Comparison of ENCODE assay signal across 1 cellular context in the genomic region with DNA sequence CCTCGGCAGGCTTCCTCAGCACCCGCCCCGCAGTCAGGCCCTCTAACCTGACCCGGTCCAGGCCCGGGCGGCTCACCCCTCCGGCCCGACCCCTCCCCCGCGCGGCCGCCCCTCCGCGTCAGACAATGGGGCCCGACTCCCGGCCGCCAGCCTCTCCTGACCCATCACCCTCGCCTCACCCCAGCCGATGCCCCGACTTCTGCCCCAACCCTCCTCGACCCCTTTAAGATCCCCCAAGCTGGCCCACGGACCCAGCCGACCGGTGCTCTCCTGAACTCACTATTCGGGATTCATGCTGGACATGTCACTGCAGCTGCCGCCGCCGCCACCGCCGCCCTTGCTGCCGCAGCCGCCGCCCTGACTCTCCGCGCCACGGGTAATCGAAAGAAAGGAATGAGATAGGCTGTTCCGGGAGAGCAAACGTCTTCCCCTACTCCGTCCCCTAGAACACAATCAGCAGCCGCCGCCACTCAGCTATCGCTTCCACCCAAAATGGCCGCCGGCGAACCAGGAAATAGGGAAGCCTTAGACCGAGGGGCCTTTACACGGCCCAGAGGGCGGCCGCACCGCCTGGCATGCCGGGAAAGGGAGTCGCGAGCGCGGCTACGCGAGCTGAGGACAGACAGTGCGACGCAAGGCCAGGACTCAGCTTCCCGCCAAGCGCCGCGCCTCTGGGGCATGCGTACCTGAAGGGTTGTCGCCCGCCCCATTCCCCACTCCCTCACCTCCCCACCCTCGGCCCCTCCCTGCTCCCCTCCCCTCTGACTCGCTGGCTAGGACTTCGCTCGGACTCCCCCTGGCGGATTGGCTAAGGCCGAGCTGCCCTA.
TF ChIP-seq lines count a peak whose summit lies in the region.

A gene (minus strand): TSS at position 494 of the 827 bp plus-strand sequence. CDS start 191 bp downstream, at position 303.

TF ChIP-seq in SK-N-SH, 30 proteins besides CTCF, POLR2A, EP300 and RAD21 (continued from another document):
- TF ChIP-seq MXI1 (IDR thresholded peaks at IDR 0.05; ENCODE audit: low read depth, low read length) = peak; percentile 55
- TF ChIP-seq NFIC (IDR thresholded peaks at IDR 0.05; ENCODE audit: borderline replicate concordance) = no peak
- TF ChIP-seq RXRA (IDR thresholded peaks at IDR 0.05; ENCODE audit: borderline replicate concordance, low read depth) = no peak
- TF ChIP-seq CHD2 (IDR thresholded peaks at IDR 0.05; ENCODE audit: low read length, partially characterized antibody) = peak; percentile 77
- TF ChIP-seq FOXJ3 (CRISPR knock-in tag; IDR thresholded peaks at IDR 0.05) = no peak
- TF ChIP-seq, protein P1, sequence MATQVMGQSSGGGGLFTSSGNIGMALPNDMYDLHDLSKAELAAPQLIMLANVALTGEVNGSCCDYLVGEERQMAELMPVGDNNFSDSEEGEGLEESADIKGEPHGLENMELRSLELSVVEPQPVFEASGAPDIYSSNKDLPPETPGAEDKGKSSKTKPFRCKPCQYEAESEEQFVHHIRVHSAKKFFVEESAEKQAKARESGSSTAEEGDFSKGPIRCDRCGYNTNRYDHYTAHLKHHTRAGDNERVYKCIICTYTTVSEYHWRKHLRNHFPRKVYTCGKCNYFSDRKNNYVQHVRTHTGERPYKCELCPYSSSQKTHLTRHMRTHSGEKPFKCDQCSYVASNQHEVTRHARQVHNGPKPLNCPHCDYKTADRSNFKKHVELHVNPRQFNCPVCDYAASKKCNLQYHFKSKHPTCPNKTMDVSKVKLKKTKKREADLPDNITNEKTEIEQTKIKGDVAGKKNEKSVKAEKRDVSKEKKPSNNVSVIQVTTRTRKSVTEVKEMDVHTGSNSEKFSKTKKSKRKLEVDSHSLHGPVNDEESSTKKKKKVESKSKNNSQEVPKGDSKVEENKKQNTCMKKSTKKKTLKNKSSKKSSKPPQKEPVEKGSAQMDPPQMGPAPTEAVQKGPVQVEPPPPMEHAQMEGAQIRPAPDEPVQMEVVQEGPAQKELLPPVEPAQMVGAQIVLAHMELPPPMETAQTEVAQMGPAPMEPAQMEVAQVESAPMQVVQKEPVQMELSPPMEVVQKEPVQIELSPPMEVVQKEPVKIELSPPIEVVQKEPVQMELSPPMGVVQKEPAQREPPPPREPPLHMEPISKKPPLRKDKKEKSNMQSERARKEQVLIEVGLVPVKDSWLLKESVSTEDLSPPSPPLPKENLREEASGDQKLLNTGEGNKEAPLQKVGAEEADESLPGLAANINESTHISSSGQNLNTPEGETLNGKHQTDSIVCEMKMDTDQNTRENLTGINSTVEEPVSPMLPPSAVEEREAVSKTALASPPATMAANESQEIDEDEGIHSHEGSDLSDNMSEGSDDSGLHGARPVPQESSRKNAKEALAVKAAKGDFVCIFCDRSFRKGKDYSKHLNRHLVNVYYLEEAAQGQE (IDR thresholded peaks at IDR 0.05; ENCODE audit: low read depth, low read length) = no peak
- TF ChIP-seq FOSL2 (IDR thresholded peaks at IDR 0.05; ENCODE audit: borderline replicate concordance, low read depth) = no peak
- no peak for TF ChIP-seq JUND (IDR thresholded peaks at IDR 0.05)
- peak; percentile 89 for TF ChIP-seq POLR2AphosphoS5 (IDR thresholded peaks at IDR 0.05; ENCODE audit: low read depth, low read length)
- TF ChIP-seq SMC3 (IDR thresholded peaks at IDR 0.05; ENCODE audit: low read depth, low read length) = no peak
- TF ChIP-seq, protein P2, sequence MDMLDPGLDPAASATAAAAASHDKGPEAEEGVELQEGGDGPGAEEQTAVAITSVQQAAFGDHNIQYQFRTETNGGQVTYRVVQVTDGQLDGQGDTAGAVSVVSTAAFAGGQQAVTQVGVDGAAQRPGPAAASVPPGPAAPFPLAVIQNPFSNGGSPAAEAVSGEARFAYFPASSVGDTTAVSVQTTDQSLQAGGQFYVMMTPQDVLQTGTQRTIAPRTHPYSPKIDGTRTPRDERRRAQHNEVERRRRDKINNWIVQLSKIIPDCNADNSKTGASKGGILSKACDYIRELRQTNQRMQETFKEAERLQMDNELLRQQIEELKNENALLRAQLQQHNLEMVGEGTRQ (IDR thresholded peaks at IDR 0.05; ENCODE audit: borderline replicate concordance, low read depth, low read length) = no peak
- no peak for TF ChIP-seq GABPA (IDR thresholded peaks at IDR 0.05; ENCODE audit: low read depth)
